In genomic region chr11:121376135-121376534, GRCh38 we compare ENCODE assay signal across 20 cellular contexts.
A peak's percentile ranks its signal among the peaks of the same experiment; 100 is the strongest.
DNase-seq lines count a peak whose midpoint lies in the region; ATAC-seq, FAIRE-seq and TF ChIP-seq lines count a peak whose summit lies in the region.
"Had no signal": no experiment of that assay in that cellular context is flagged by ENCODE, and none has a peak within 500 bp of the region (broad histone marks: within the 10 kb centered on the region; RNA-seq: fewer than 3 reads in every experiment).

No MANE protein-coding gene starts in this region.

- 94% methylated on average over 3 of the region's 3 CpGs; no CpG with 5 or more reads in 1 of the 2 experiments for WGBS in H1 (ENCODE audit: extremely low coverage in 1 of 2, insufficient coverage in 1 of 2, insufficient read length in 1 of 2, insufficient replicate concordance in 2 of 2, low coverage in 1 of 2, low lambda C conversion rate in 2 of 2, missing lambda C conversion rate in 1 of 2), 2 experiments

- H2BK120ac ChIP-seq in H1 (replicated peaks; ENCODE audit: low read depth, low read length) = peak overlapping the region; percentile 21

- H3K27me3 Mint-ChIP-seq in CD4-positive, CD25-positive, alpha-beta regulatory T cell = no peaks in the 10 kb centered on the region
- H3K27me3 Mint-ChIP-seq: CD4-positive, alpha-beta memory T cell had no signal

- peaks cover 41 to 76% (median 55%) of the 10 kb centered on the region in 4 donors for H3K4me1 Mint-ChIP-seq in CD4-positive, CD25-positive, alpha-beta regulatory T cell

- CTCF ChIA-PET in H1 (lab: Charles Lee; ENCODE audit: partially characterized antibody) = interaction anchor here (0.5 to 4.6 kb wide), 3 partner anchors 10 to 17 kb away, joined by 3 to 33 read pairs (median 7); no protein-coding TSS in a partner anchor

- no peaks in the 10 kb centered on the region for H3K36me3 Mint-ChIP-seq in CD4-positive, CD25-positive, alpha-beta regulatory T cell
- H3K36me3 Mint-ChIP-seq: CD4-positive, alpha-beta memory T cell had no signal

- no peak for ATAC-seq in CD4-positive, CD25-positive, alpha-beta regulatory T cell (ENCODE audit: low read depth in 2 of 2)
- no peak for ATAC-seq in GM18520 (IDR thresholded peaks at IDR 0.05; ENCODE audit: unreplicated experiment)

- H3K9me2 ChIP-seq in OCI-LY1 (ENCODE audit: low read depth, low read length) = no peaks in the 10 kb centered on the region

- TF ChIP-seq POLR2A in H1 (IDR thresholded peaks at IDR 0.05; ENCODE audit: control extremely low read depth in 1 of 2, low read depth in 2 of 2, low read length in 2 of 2) = no peak

- no peak for DNase-seq in CD4-positive, CD25-positive, alpha-beta regulatory T cell
- DNase-seq in KBM-7 (peak; percentile 34), H1 (ENCODE audit: low read depth in 1 of 2, low spot score in 2 of 2) (no peak), OCI-M1 (lab: John Stamatoyannopoulos, UW) (no peak), LoVo (ENCODE audit: low spot score) (no peak)
- DNase-seq: ACHN; AML-193; Calu3; CD4-positive, alpha-beta memory T cell; DMS79; HFFc6; NCI-H146; NCI-H2081; NCI-H510A treated with DMSO at 0.1 percent for 48 hours; T-helper 1 cell had no signal

- no peaks in the 10 kb centered on the region; the same call in 1 of the 2 replicates for H3F3A ChIP-seq in OCI-LY1 (ENCODE audit: insufficient read depth, low read length)

- TF ChIP-seq RAD21 in H1 (IDR thresholded peaks at IDR 0.05 in 1 of 2, conservative IDR thresholded peaks at IDR 0.05 in 1 of 2; ENCODE audit: low read depth in 2 of 2, low read length in 2 of 2) = no peak

- H2AFZ ChIP-seq in OCI-LY1 (ENCODE audit: low read length) = 0 out of 2 replicates have a peak overlapping the region, but pooled peaks have one; percentile 10
- no peak overlapping the region for H2AFZ ChIP-seq in H1 (ENCODE audit: low read length)

- no peak overlapping the region for H3K56ac ChIP-seq in H1 (replicated peaks; ENCODE audit: insufficient read length, low read depth, low read length)

- H3K14ac ChIP-seq in H1 (ENCODE audit: insufficient read length) = no peak overlapping the region

- no peak overlapping the region for H2BK5ac ChIP-seq in H1 (ENCODE audit: low read depth, low read length)

- H3K27ac ChIP-seq in CD4-positive, CD25-positive, alpha-beta regulatory T cell (ENCODE audit: insufficient read depth, low read length, poor library complexity, severe bottlenecking) = no peak overlapping the region
- H3K27ac ChIP-seq in OCI-LY1 (ENCODE audit: low read depth, low read length, poor library complexity, severe bottlenecking) = peak overlapping the region; percentile 100
- no peak overlapping the region for H3K27ac ChIP-seq in H1 (ENCODE audit: low read depth, low read length)
- H3K27ac ChIP-seq: SK-N-MC had no signal

- no peaks in the 10 kb centered on the region for H3K23me2 ChIP-seq in H1 (ENCODE audit: low read depth, low read length)

- H2BK20ac ChIP-seq in H1 (ENCODE audit: low read length) = peak overlapping the region; percentile 72; the same call in 1 of the 2 replicates

- no peaks in the 10 kb centered on the region for H3K27me3 ChIP-seq in CD4-positive, CD25-positive, alpha-beta regulatory T cell (ENCODE audit: control insufficient read depth, insufficient read depth, low read length)
- H3K27me3 ChIP-seq in OCI-LY1 (ENCODE audit: insufficient read depth, low read length) (no peaks in the 10 kb centered on the region), H1 (replicated peaks in 1 of 4; ENCODE audit: control insufficient read depth in 3 of 4, extremely low read depth in 1 of 4, insufficient read depth in 3 of 4, low read length in 3 of 4) (no peaks in the 10 kb centered on the region)

- no peaks in the 10 kb centered on the region for H3K36me3 ChIP-seq in CD4-positive, CD25-positive, alpha-beta regulatory T cell (ENCODE audit: control insufficient read depth, insufficient read depth, low read length)
- H3K36me3 ChIP-seq in OCI-LY1 (ENCODE audit: insufficient read depth, low read length) = no peaks in the 10 kb centered on the region
- no peaks in the 10 kb centered on the region for H3K36me3 ChIP-seq in H1 (ENCODE audit: control insufficient read depth in 2 of 4, insufficient read depth in 4 of 4, low read length in 3 of 4)

- no peak overlapping the region for H3K4ac ChIP-seq in H1 (replicated peaks; ENCODE audit: insufficient read length, low read depth, low read length)

- H3K4me2 ChIP-seq in OCI-LY1 (ENCODE audit: low read length) (no peak overlapping the region), H1 (ENCODE audit: insufficient read depth in 1 of 2, low read depth in 2 of 2, low read length in 2 of 2) (no peak overlapping the region)

- POLR2A ChIA-PET in H1 (lab: Charles Lee; ENCODE audit: partially characterized antibody) = interaction anchor here (0.6 to 1.0 kb wide), 2 partner anchors 30 to 84 kb away, joined by 3 read pairs; no protein-coding TSS in a partner anchor

- no peak overlapping the region for H3K4me3 Mint-ChIP-seq in CD4-positive, CD25-positive, alpha-beta regulatory T cell
- H3K4me3 Mint-ChIP-seq: HFFc6 had no signal

- no peaks in the 10 kb centered on the region for H3K9me3 Mint-ChIP-seq in CD4-positive, CD25-positive, alpha-beta regulatory T cell
- H3K9me3 Mint-ChIP-seq: CD4-positive, alpha-beta memory T cell; HFFc6 had no signal

- no peak for FAIRE-seq in H1 (lab: Jason Lieb, UNC)
- FAIRE-seq: G401.6, H54 had no signal

- no peak overlapping the region for H4K8ac ChIP-seq in H1 (ENCODE audit: extremely low read depth, insufficient read depth, low read length)

- H3K79me2 ChIP-seq in OCI-LY1 (ENCODE audit: insufficient read depth, low read length) (no peaks in the 10 kb centered on the region), H1 (ENCODE audit: control insufficient read depth in 1 of 2, insufficient read depth in 2 of 2, low read length in 2 of 2) (no peaks in the 10 kb centered on the region)

- H3K79me1 ChIP-seq in H1 (ENCODE audit: low read depth, low read length) = no peaks in the 10 kb centered on the region

- H3K9ac ChIP-seq in OCI-LY1 (ENCODE audit: low read length) (peak overlapping the region; percentile 45; the same call in 1 of the 2 replicates), H1 (replicated peaks in 1 of 4; ENCODE audit: extremely low read depth in 1 of 4, low read depth in 3 of 4, low read length in 3 of 4) (no peak overlapping the region)

- H3K18ac ChIP-seq in H1 (ENCODE audit: extremely low read depth, low read length) = no peak overlapping the region

- TF ChIP-seq CTCF in OCI-LY1 (IDR thresholded peaks at IDR 0.05; ENCODE audit: low read length) (no peak), H1 (IDR thresholded peaks at IDR 0.05; ENCODE audit: control extremely low read depth in 1 of 3, insufficient read depth in 1 of 3, low read depth in 1 of 3, low read length in 3 of 3) (no peak)

- no peak overlapping the region for H2AK5ac ChIP-seq in H1 (ENCODE audit: low read depth, low read length)

- peaks cover 41% of the 10 kb centered on the region for H3K4me1 ChIP-seq in CD4-positive, CD25-positive, alpha-beta regulatory T cell (ENCODE audit: control insufficient read depth, insufficient read depth, low read length, poor library complexity, severe bottlenecking)
- H3K4me1 ChIP-seq in OCI-LY1 (ENCODE audit: insufficient read depth, low read length, severe bottlenecking) (peaks cover 85% of the 10 kb centered on the region), H1 (replicated peaks in 1 of 4; ENCODE audit: control insufficient read depth in 3 of 4, insufficient read depth in 4 of 4, low read length in 3 of 4) (peaks cover 7 to 23% (median 16%) of the 10 kb centered on the region in 4 experiments; a peak in 5 of 7 replicates)

- no peaks in the 10 kb centered on the region for H3K9me3 ChIP-seq in CD4-positive, CD25-positive, alpha-beta regulatory T cell (ENCODE audit: control insufficient read depth in 2 of 2, low read length in 2 of 2)
- no peaks in the 10 kb centered on the region for H3K9me3 ChIP-seq in OCI-LY1 (ENCODE audit: low read length)
- no peaks in the 10 kb centered on the region for H3K9me3 ChIP-seq in H1 (ENCODE audit: insufficient read depth in 2 of 2, low read depth in 1 of 2, low read length in 1 of 2)

- H3K23ac ChIP-seq in H1 (ENCODE audit: insufficient read length) = no peak overlapping the region

- peak overlapping the region; percentile 40 to 75 (median 70) for H3K27ac Mint-ChIP-seq in CD4-positive, CD25-positive, alpha-beta regulatory T cell
- H3K27ac Mint-ChIP-seq: HFFc6 had no signal

- in situ Hi-C loops in KBM-7 (cut with MboI; ENCODE audit: low pct_unique_long_range_greater_than_20kb, low sequenced_read_pairs) = no loop called here

- H2BK15ac ChIP-seq in H1 (ENCODE audit: low read length) = no peak overlapping the region

- no peak overlapping the region; the same call in 1 of the 2 replicates for H2BK12ac ChIP-seq in H1 (ENCODE audit: low read depth, low read length)

- H4K5ac ChIP-seq in H1 (ENCODE audit: insufficient read length, low read depth, low read length) = no peak overlapping the region

- no peak for TF ChIP-seq EP300 in H1 (IDR thresholded peaks at IDR 0.05; ENCODE audit: borderline replicate concordance in 1 of 2, low read depth in 2 of 2, low read length in 2 of 2)

- H4K91ac ChIP-seq in H1 (replicated peaks; ENCODE audit: insufficient read length, low read length) = no peak overlapping the region

- H4K20me1 ChIP-seq in OCI-LY1 (ENCODE audit: insufficient read depth, low read length) (no peaks in the 10 kb centered on the region), H1 (replicated peaks in 1 of 2; ENCODE audit: control insufficient read depth in 1 of 2, insufficient read depth in 2 of 2, low read length in 2 of 2) (no peaks in the 10 kb centered on the region)

- H3K4me3 ChIP-seq in CD4-positive, CD25-positive, alpha-beta regulatory T cell (ENCODE audit: low read depth, low read length) = no peak overlapping the region
- no peak overlapping the region for H3K4me3 ChIP-seq in OCI-LY1 (ENCODE audit: low read depth, low read length, poor library complexity, severe bottlenecking)
- no peak overlapping the region for H3K4me3 ChIP-seq in H1 (ENCODE audit: extremely low read depth in 1 of 4, insufficient read depth in 2 of 4, low read depth in 3 of 4, low read length in 4 of 4)
- H3K4me3 ChIP-seq: SK-N-MC had no signal

TF ChIP-seq in H1, 55 proteins besides CTCF, POLR2A, EP300 and RAD21 (continues in another document):
- TF ChIP-seq BCL11A (IDR thresholded peaks at IDR 0.05; ENCODE audit: low read depth in 2 of 2, low read length in 2 of 2) = no peak
- no peak for TF ChIP-seq ZNF274 (IDR thresholded peaks at IDR 0.05; ENCODE audit: borderline replicate concordance, extremely low read depth, low read length)
- no peak for TF ChIP-seq YY1 (IDR thresholded peaks at IDR 0.05; ENCODE audit: low read depth, low read length)
- TF ChIP-seq SP1 (IDR thresholded peaks at IDR 0.05; ENCODE audit: low read depth, low read length) = no peak
- TF ChIP-seq SIX5 (IDR thresholded peaks at IDR 0.05; ENCODE audit: low read depth, low read length) = no peak
- TF ChIP-seq SP2 (IDR thresholded peaks at IDR 0.05; ENCODE audit: low read length) = no peak
- TF ChIP-seq HDAC6 (IDR thresholded peaks at IDR 0.05; ENCODE audit: low read depth, low read length) = no peak
- TF ChIP-seq EGR1 (IDR thresholded peaks at IDR 0.05; ENCODE audit: borderline replicate concordance, low read depth, low read length) = no peak
- no peak for TF ChIP-seq RBBP5 (IDR thresholded peaks at IDR 0.05; ENCODE audit: borderline replicate concordance, low read depth, low read length)
- TF ChIP-seq SRF (IDR thresholded peaks at IDR 0.05; ENCODE audit: low read depth, low read length) = no peak
- no peak for TF ChIP-seq JUND (IDR thresholded peaks at IDR 0.05; ENCODE audit: low read length)
